Comparison of ENCODE assay signal across 8 cellular contexts in the genomic region with DNA sequence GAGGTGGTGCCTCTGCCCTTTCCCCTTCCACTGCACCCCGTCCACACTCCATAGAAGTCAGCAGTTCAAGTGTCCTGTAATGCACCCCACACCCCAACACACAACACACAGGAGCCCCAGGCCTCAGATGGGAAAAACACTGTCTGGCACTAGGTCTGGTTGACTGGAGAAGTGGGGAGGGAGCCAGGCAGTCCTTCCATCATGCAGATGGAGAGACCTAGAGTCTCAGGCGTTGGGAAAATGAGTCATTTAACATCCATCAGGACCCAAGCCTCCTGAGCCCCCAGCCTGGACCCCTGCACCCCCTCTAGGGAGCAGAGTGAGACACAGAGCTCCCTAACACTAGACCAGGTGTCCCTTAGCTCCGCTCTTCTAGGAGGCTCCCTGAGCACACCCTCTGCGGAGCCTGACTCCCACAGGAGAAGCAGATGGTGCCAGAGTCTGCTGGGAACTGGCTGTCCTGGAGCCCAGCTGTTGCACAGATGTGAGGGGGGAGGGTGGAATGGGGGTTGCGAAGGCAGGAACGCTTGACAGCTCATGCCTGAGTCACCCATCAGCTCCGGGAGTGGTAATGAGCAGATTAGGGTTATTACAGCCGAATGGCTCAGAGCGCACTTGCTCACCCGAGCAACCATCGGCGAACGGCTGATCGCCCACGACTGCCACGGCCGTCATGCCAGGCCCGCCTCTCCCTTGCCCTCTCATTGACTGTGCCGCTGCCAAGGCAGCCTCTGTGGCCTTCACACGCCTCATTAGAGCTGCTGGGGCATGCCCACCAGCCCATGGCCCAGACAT. TPM values are rescaled to one million over a fixed set of nuclear protein-coding genes. Genes with fewer than 3 reads are reported as not detected.
A peak's percentile ranks its signal among the peaks of the same experiment; 100 is the strongest.
DNase-seq lines count a peak whose midpoint lies in the region; ATAC-seq and TF ChIP-seq lines count a peak whose summit lies in the region.

No MANE protein-coding gene starts in this region.

- H3K27me3 Mint-ChIP-seq in activated T-helper 2 cell treated with anti-CD3 and anti-CD28 coated beads, Interferon-gamma antibody, Interleukin-2, Interleukin-4, amounts not matched to agents 10 μg/mL and 5 μg/mL and 100 μg/mL, durations not matched to agents 14 hours and 24 hours and 36 hours (ENCODE audit: low read depth), result peaks cover 4% of the 10 kb centered on the region
- peaks cover 25% of the 10 kb centered on the region for H3K27me3 Mint-ChIP-seq in activated T-cell treated with anti-CD3 and anti-CD28 coated beads, Interleukin-2, amount 50 U/mL, for 72 hours (ENCODE audit: low read depth)

- no peaks in the 10 kb centered on the region for H3K9me3 Mint-ChIP-seq in activated T-helper 2 cell treated with anti-CD3 and anti-CD28 coated beads, Interferon-gamma antibody, Interleukin-2, Interleukin-4, amounts not matched to agents 10 μg/mL and 5 μg/mL and 100 μg/mL, durations not matched to agents 14 hours and 24 hours and 36 hours
- H3K9me3 Mint-ChIP-seq in activated T-cell treated with anti-CD3 and anti-CD28 coated beads, Interleukin-2, amount 50 U/mL, for 72 hours, result no peaks in the 10 kb centered on the region

- no peak for TF ChIP-seq CTCF in choroid plexus epithelial cell (conservative IDR thresholded peaks at IDR 0.05; ENCODE audit: low read depth, low read length)

- in situ Hi-C loops in G401 (cut with HindIII; ENCODE audit: low sequenced_read_pairs), result no loop called here

- no peaks in the 10 kb centered on the region for H3K9me3 ChIP-seq in mucosa of rectum (ENCODE audit: control insufficient read depth in 2 of 2, low read length in 2 of 2)

- H3K27me3 ChIP-seq in mucosa of rectum (ENCODE audit: control insufficient read depth in 2 of 2, insufficient read depth in 2 of 2, low read length in 2 of 2), result peaks cover 0 to 1% of the 10 kb centered on the region in 2 donors

- H3K4me1 Mint-ChIP-seq in activated T-helper 2 cell treated with anti-CD3 and anti-CD28 coated beads, Interferon-gamma antibody, Interleukin-2, Interleukin-4, amounts not matched to agents 10 μg/mL and 5 μg/mL and 100 μg/mL, durations not matched to agents 14 hours and 24 hours and 36 hours (ENCODE audit: low read depth), result no peaks in the 10 kb centered on the region
- H3K4me1 Mint-ChIP-seq in activated T-cell treated with anti-CD3 and anti-CD28 coated beads, Interleukin-2, amount 50 U/mL, for 72 hours (ENCODE audit: low read depth), result no peaks in the 10 kb centered on the region

- peak; percentile 85 for DNase-seq in AG08396 (ENCODE audit: low spot score)
- peak; percentile 59 for DNase-seq in MV-4-11 (lab: John Stamatoyannopoulos, UW)
- peak; percentile 85 for DNase-seq in choroid plexus epithelial cell (ENCODE audit: low read depth)
- DNase-seq in activated T-helper 2 cell treated with anti-CD3 and anti-CD28 coated beads, Interferon-gamma antibody, Interleukin-2, Interleukin-4, amounts not matched to agents 10 μg/mL and 5 μg/mL and 100 μg/mL, durations not matched to agents 14 hours and 24 hours and 36 hours (ENCODE audit: low spot score), result no peak
- DNase-seq in activated T-cell treated with anti-CD3 and anti-CD28 coated beads, Interleukin-2, amount 50 U/mL, for 72 hours, result no peak
- DNase-seq in G401 (ENCODE audit: low spot score), result no peak

- no peaks in the 10 kb centered on the region for H3K36me3 Mint-ChIP-seq in activated T-helper 2 cell treated with anti-CD3 and anti-CD28 coated beads, Interferon-gamma antibody, Interleukin-2, Interleukin-4, amounts not matched to agents 10 μg/mL and 5 μg/mL and 100 μg/mL, durations not matched to agents 14 hours and 24 hours and 36 hours (ENCODE audit: low read depth)
- H3K36me3 Mint-ChIP-seq in activated T-cell treated with anti-CD3 and anti-CD28 coated beads, Interleukin-2, amount 50 U/mL, for 72 hours (ENCODE audit: insufficient read depth in 2 of 2), result no peaks in the 10 kb centered on the region

- no peaks in the 10 kb centered on the region for H3K36me3 ChIP-seq in mucosa of rectum (ENCODE audit: control insufficient read depth in 2 of 2, insufficient read depth in 2 of 2, low read length in 2 of 2)

- no peak overlapping the region for H3K27ac Mint-ChIP-seq in activated T-helper 2 cell treated with anti-CD3 and anti-CD28 coated beads, Interferon-gamma antibody, Interleukin-2, Interleukin-4, amounts not matched to agents 10 μg/mL and 5 μg/mL and 100 μg/mL, durations not matched to agents 14 hours and 24 hours and 36 hours
- H3K27ac Mint-ChIP-seq in activated T-cell treated with anti-CD3 and anti-CD28 coated beads, Interleukin-2, amount 50 U/mL, for 72 hours, result no peak overlapping the region

- H3K27ac ChIP-seq in mucosa of rectum (ENCODE audit: low read depth in 2 of 2, low read length in 2 of 2), result peak overlapping the region; percentile 56 to 83

- no peak for ATAC-seq in HG02678 (IDR thresholded peaks at IDR 0.05; ENCODE audit: unreplicated experiment)
- ATAC-seq in activated T-cell treated with anti-CD3 and anti-CD28 coated beads, Interleukin-2, amount 50 U/mL, for 72 hours (replicated peaks in 1 of 2), result no peak

- intact Hi-C loops in activated T-helper 2 cell treated with anti-CD3 and anti-CD28 coated beads, Interferon-gamma antibody, Interleukin-2, Interleukin-4, amounts not matched to agents 10 μg/mL and 5 μg/mL and 100 μg/mL, durations not matched to agents 14 hours and 24 hours and 36 hours (cut with micrococcal nuclease), result no loop called here

- H3K9ac ChIP-seq in mucosa of rectum (ENCODE audit: low read depth in 1 of 2, low read length in 2 of 2), result peak overlapping the region in 1 of 2 donors; percentile 47

- H3K4me3 ChIP-seq in choroid plexus epithelial cell (ENCODE audit: low read depth, low read length), result no peak overlapping the region
- H3K4me3 ChIP-seq in mucosa of rectum (ENCODE audit: low read length in 2 of 2), result no peak overlapping the region

- H3K4me1 ChIP-seq in mucosa of rectum (ENCODE audit: control insufficient read depth in 2 of 2, insufficient read depth in 2 of 2, low read length in 2 of 2), result peaks cover 13 to 29% of the 10 kb centered on the region in 2 donors

- H3K4me3 Mint-ChIP-seq in activated T-helper 2 cell treated with anti-CD3 and anti-CD28 coated beads, Interferon-gamma antibody, Interleukin-2, Interleukin-4, amounts not matched to agents 10 μg/mL and 5 μg/mL and 100 μg/mL, durations not matched to agents 14 hours and 24 hours and 36 hours (ENCODE audit: low read depth), result no peak overlapping the region
- no peak overlapping the region for H3K4me3 Mint-ChIP-seq in activated T-cell treated with anti-CD3 and anti-CD28 coated beads, Interleukin-2, amount 50 U/mL, for 72 hours

RNA-seq across cellular contexts. Expression of gene SYT7, which starts 22.1 kb away (rescaled TPM):
- 0.09 and 0.30 TPM in 2 replicates for total RNA-seq in activated T-helper 2 cell treated with anti-CD3 and anti-CD28 coated beads, Interferon-gamma antibody, Interleukin-2, Interleukin-4, amounts not matched to agents 10 μg/mL and 5 μg/mL and 100 μg/mL, durations not matched to agents 14 hours and 24 hours and 36 hours
- not detected for total RNA-seq in activated T-cell treated with anti-CD3 and anti-CD28 coated beads, Interleukin-2, amount 50 U/mL, for 72 hours
- 1.6 and 3.4 TPM in 2 replicates for total RNA-seq in G401 (2014; rRNA removed; shearing (Covaris generic))

Comparison
In these comparisons a context has a peak if more than half of its experiments do, and no peak if none do; other contexts are left out.
1. DNase-seq: peak in AG08396 (single experiment), MV-4-11 (single experiment) and choroid plexus epithelial cell (single experiment); none in activated T-helper 2 cell treated with anti-CD3 and anti-CD28 coated beads, Interferon-gamma antibody, Interleukin-2, Interleukin-4, amounts not matched to agents 10 μg/mL and 5 μg/mL and 100 μg/mL, durations not matched to agents 14 hours and 24 hours and 36 hours (single experiment), activated T-cell treated with anti-CD3 and anti-CD28 coated beads, Interleukin-2, amount 50 U/mL, for 72 hours (0 of 2) and G401 (single experiment).